ENCODE assay signal across 8 cellular contexts in the genomic region with DNA sequence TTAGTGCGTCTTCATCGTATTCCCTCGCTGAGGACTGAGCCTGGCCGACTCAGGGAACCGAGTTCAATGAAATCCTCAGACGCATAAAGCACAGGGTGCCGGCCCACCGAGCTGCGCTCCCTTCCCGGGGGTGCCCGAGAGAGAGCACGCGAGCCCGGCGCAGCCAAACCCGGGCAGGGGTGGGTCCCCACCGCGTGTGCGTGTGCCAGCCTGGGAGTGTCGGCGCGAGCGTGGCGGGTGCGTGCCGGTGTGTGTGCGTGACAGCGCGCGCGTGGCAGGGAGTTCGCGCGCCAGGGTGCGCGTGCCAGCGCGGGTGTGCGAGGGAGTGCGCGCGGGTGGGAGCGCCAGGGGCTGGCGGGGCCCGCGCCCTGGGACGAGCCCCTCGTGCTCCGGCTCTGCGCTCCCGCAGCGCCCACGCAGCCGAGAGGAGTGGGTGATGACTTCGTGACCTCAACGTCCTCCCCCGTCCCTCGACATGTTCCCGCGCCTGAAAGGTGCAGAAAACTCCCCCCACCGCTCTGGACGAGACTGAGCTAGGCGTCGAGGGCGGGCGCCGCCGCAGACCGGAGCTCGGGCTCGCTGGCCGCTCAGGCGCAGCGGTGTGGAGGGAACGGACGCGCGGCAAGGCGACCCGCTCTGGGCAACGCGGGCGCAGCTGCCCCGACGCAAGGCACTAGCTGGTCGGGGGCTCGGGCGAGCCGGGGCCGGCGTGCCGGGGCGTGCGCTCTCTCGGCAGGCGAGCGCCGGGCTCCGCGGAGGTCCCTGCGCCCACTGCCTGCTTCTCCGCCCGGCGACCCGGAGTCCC.
A peak's percentile ranks its signal among the peaks of the same experiment; 100 is the strongest.
DNase-seq lines count a peak whose midpoint lies in the region; ATAC-seq and TF ChIP-seq lines count a peak whose summit lies in the region.

No MANE protein-coding gene starts in this region.

- H3K27me3 Mint-ChIP-seq in activated T-helper 2 cell treated with anti-CD3 and anti-CD28 coated beads, Interferon-gamma antibody, Interleukin-2, Interleukin-4, amounts not matched to agents 10 μg/mL and 5 μg/mL and 100 μg/mL, durations not matched to agents 14 hours and 24 hours and 36 hours (ENCODE audit: low read depth) = peaks cover 65% of the 10 kb centered on the region
- no peaks in the 10 kb centered on the region for H3K27me3 Mint-ChIP-seq in osteocyte (ENCODE audit: unreplicated experiment)

- H3K36me3 Mint-ChIP-seq in activated T-helper 2 cell treated with anti-CD3 and anti-CD28 coated beads, Interferon-gamma antibody, Interleukin-2, Interleukin-4, amounts not matched to agents 10 μg/mL and 5 μg/mL and 100 μg/mL, durations not matched to agents 14 hours and 24 hours and 36 hours (ENCODE audit: low read depth) = no peaks in the 10 kb centered on the region
- no peaks in the 10 kb centered on the region for H3K36me3 Mint-ChIP-seq in osteocyte (ENCODE audit: unreplicated experiment)

- peak overlapping the region; percentile 65 for H3K4me3 Mint-ChIP-seq in activated T-helper 2 cell treated with anti-CD3 and anti-CD28 coated beads, Interferon-gamma antibody, Interleukin-2, Interleukin-4, amounts not matched to agents 10 μg/mL and 5 μg/mL and 100 μg/mL, durations not matched to agents 14 hours and 24 hours and 36 hours (ENCODE audit: low read depth)
- peak overlapping the region; percentile 72 for H3K4me3 Mint-ChIP-seq in osteocyte (ENCODE audit: unreplicated experiment)

- DNase-seq in KBM-7 (peak; percentile 38), Right ventricle myocardium superior (peak; percentile 56), osteocyte (ENCODE audit: extremely low spot score, unreplicated experiment) (no peak), GM19240 (ENCODE audit: insufficient read length, low spot score) (no peak), HPDE6-E6E7 (ENCODE audit: extremely low spot score) (no peak)
- DNase-seq in activated T-helper 2 cell treated with anti-CD3 and anti-CD28 coated beads, Interferon-gamma antibody, Interleukin-2, Interleukin-4, amounts not matched to agents 10 μg/mL and 5 μg/mL and 100 μg/mL, durations not matched to agents 14 hours and 24 hours and 36 hours (ENCODE audit: low spot score) = no peak

- H3K4me1 Mint-ChIP-seq in activated T-helper 2 cell treated with anti-CD3 and anti-CD28 coated beads, Interferon-gamma antibody, Interleukin-2, Interleukin-4, amounts not matched to agents 10 μg/mL and 5 μg/mL and 100 μg/mL, durations not matched to agents 14 hours and 24 hours and 36 hours (ENCODE audit: low read depth) = peaks cover 9% of the 10 kb centered on the region
- peaks cover 16% of the 10 kb centered on the region for H3K4me1 Mint-ChIP-seq in osteocyte (ENCODE audit: unreplicated experiment)

- TF ChIP-seq CTCF in osteocyte (IDR thresholded peaks at IDR 0.05) = no peak

- intact Hi-C loops in activated T-helper 2 cell treated with anti-CD3 and anti-CD28 coated beads, Interferon-gamma antibody, Interleukin-2, Interleukin-4, amounts not matched to agents 10 μg/mL and 5 μg/mL and 100 μg/mL, durations not matched to agents 14 hours and 24 hours and 36 hours (cut with micrococcal nuclease) = no loop called here
- intact Hi-C loops in Right ventricle myocardium superior (cut with DNase I) = no loop called here

- no peaks in the 10 kb centered on the region for H3K9me3 Mint-ChIP-seq in activated T-helper 2 cell treated with anti-CD3 and anti-CD28 coated beads, Interferon-gamma antibody, Interleukin-2, Interleukin-4, amounts not matched to agents 10 μg/mL and 5 μg/mL and 100 μg/mL, durations not matched to agents 14 hours and 24 hours and 36 hours
- H3K9me3 Mint-ChIP-seq in osteocyte (ENCODE audit: unreplicated experiment) = no peaks in the 10 kb centered on the region

- ATAC-seq in GM21717 (IDR thresholded peaks at IDR 0.05; ENCODE audit: unreplicated experiment) = peak; percentile 61
- ATAC-seq in Right ventricle myocardium superior (ENCODE audit: poor library complexity) = peak; percentile 85

- no peak overlapping the region for H3K27ac Mint-ChIP-seq in activated T-helper 2 cell treated with anti-CD3 and anti-CD28 coated beads, Interferon-gamma antibody, Interleukin-2, Interleukin-4, amounts not matched to agents 10 μg/mL and 5 μg/mL and 100 μg/mL, durations not matched to agents 14 hours and 24 hours and 36 hours
- no peak overlapping the region for H3K27ac Mint-ChIP-seq in osteocyte (ENCODE audit: unreplicated experiment)

- peak overlapping the region; percentile 64; the same call in 1 of the 2 replicates for H3K4me3 ChIP-seq in GM08714 (ENCODE audit: low read length)

- in situ Hi-C loops in KBM-7 (cut with MboI; ENCODE audit: low pct_unique_long_range_greater_than_20kb, low sequenced_read_pairs) = no loop called here

Comparison
In these comparisons a context has a peak if more than half of its experiments do, and no peak if none do; other contexts are left out.
1. DNase-seq: peak in KBM-7 (single experiment) and Right ventricle myocardium superior (single experiment); none in activated T-helper 2 cell treated with anti-CD3 and anti-CD28 coated beads, Interferon-gamma antibody, Interleukin-2, Interleukin-4, amounts not matched to agents 10 μg/mL and 5 μg/mL and 100 μg/mL, durations not matched to agents 14 hours and 24 hours and 36 hours (single experiment), osteocyte (single experiment), GM19240 (single experiment) and HPDE6-E6E7 (single experiment).